Comparison of ENCODE assay signal across 18 cellular contexts in the genomic region with DNA sequence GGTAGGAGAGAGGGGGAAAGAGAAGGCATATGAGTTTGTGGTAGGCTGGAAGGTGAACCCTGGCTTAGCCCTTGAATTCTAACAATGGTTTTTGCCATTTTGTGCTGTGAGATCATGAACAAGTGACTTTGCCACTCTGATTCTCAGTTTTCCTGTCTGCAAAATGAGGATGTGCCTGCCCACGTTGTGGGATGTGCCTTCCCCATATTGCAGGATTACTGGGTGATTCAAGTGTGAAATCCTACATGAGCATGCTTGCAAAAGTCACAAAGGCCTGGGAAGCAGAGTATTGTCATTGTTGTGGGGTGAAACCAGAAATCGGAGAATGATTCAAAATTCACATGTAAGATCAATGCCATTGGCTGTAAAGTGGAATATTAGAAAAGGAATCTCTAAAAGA. TPM values are rescaled to one million over a fixed set of nuclear protein-coding genes. Genes with fewer than 3 reads are reported as not detected.
DNase-seq lines count a peak whose midpoint lies in the region; ATAC-seq and TF ChIP-seq lines count a peak whose summit lies in the region.
"Had no signal": no experiment of that assay in that cellular context is flagged by ENCODE, and none has a peak within 500 bp of the region (broad histone marks: within the 10 kb centered on the region; RNA-seq: fewer than 3 reads in every experiment).

No MANE protein-coding gene starts in this region.

- DNase-seq in left ventricle myocardium superior: no peak
- no peak for DNase-seq in Right ventricle myocardium superior
- DNase-seq in chondrocyte (ENCODE audit: low spot score): no peak
- DNase-seq in T-helper 2 cell: no peak
- DNase-seq in amniotic stem cell (lab: John Stamatoyannopoulos, UW): no peak
- DNase-seq in middle frontal gyrus (ENCODE audit: extremely low spot score, low spot score): no peak
- DNase-seq: CD4-positive, alpha-beta T cell; GF-D8; GM23248; NCI-H1048; NCI-H146; NCI-H2081 treated with DMSO at 0.1 percent for 48 hours; NCI-H2227 treated with DMSO at 0.1 percent for 48 hours; NCI-H526; NK-92 treated with Interleukin-12 subunit alpha and Interleukin-12 subunit beta, amount 100 ng/mL, for 24 hours had no signal

- H3K9me3 ChIP-seq in neutrophil: no peaks in the 10 kb centered on the region

- TF ChIP-seq CTCF in neutrophil (IDR thresholded peaks at IDR 0.05) (no peak), chondrocyte (IDR thresholded peaks at IDR 0.05) (no peak)

- H3K27me3 ChIP-seq in neutrophil: no peaks in the 10 kb centered on the region

- intact Hi-C loops in left ventricle myocardium superior (cut with micrococcal nuclease): no loop called here
- intact Hi-C loops in Right ventricle myocardium superior (cut with DNase I): no loop called here
- intact Hi-C loops in dendritic cell treated with granulocyte-macrophage colony-stimulating factor and Interleukin-4, amounts not matched to agents 40 ng/mL and 50 ng/mL, for 4 days (cut with micrococcal nuclease): loop anchor here (2.0 kb wide), 2 partner anchors 16 to 18 kb away; no protein-coding TSS in a partner anchor

- peak overlapping the region; percentile 25 to 54 for H3K4me3 ChIP-seq in neutrophil (ENCODE audit: low read depth in 1 of 2, low read length in 1 of 2)
- H3K4me3 ChIP-seq: GM23248 had no signal

- H3K36me3 ChIP-seq in neutrophil: no peaks in the 10 kb centered on the region

- peaks cover 81% of the 10 kb centered on the region for H3K4me1 Mint-ChIP-seq in dendritic cell treated with granulocyte-macrophage colony-stimulating factor and Interleukin-4, amounts not matched to agents 40 ng/mL and 50 ng/mL, for 4 days (ENCODE audit: low read depth)
- no peaks in the 10 kb centered on the region for H3K4me1 Mint-ChIP-seq in chondrocyte (ENCODE audit: low read depth)

- no peaks in the 10 kb centered on the region for H3K9me3 Mint-ChIP-seq in dendritic cell treated with granulocyte-macrophage colony-stimulating factor and Interleukin-4, amounts not matched to agents 40 ng/mL and 50 ng/mL, for 4 days
- no peaks in the 10 kb centered on the region for H3K9me3 Mint-ChIP-seq in chondrocyte (ENCODE audit: low read depth)
- H3K9me3 Mint-ChIP-seq: CD4-positive, alpha-beta T cell had no signal

- peak overlapping the region; percentile 99 for H3K27ac Mint-ChIP-seq in dendritic cell treated with granulocyte-macrophage colony-stimulating factor and Interleukin-4, amounts not matched to agents 40 ng/mL and 50 ng/mL, for 4 days
- H3K27ac Mint-ChIP-seq in chondrocyte (ENCODE audit: unreplicated experiment): no peak overlapping the region
- H3K27ac Mint-ChIP-seq: CD4-positive, alpha-beta T cell had no signal

- no peaks in the 10 kb centered on the region for H3K27me3 Mint-ChIP-seq in dendritic cell treated with granulocyte-macrophage colony-stimulating factor and Interleukin-4, amounts not matched to agents 40 ng/mL and 50 ng/mL, for 4 days
- H3K27me3 Mint-ChIP-seq in chondrocyte (ENCODE audit: low read depth): peaks cover 9% of the 10 kb centered on the region

- ATAC-seq in left ventricle myocardium superior (peak; percentile 33), Right ventricle myocardium superior (ENCODE audit: poor library complexity) (no peak)
- ATAC-seq: HCT116 had no signal

- peaks cover 39 to 65% of the 10 kb centered on the region in 2 experiments for H3K4me1 ChIP-seq in neutrophil (ENCODE audit: control insufficient read depth in 1 of 2, insufficient read depth in 1 of 2, low read depth in 1 of 2, low read length in 1 of 2)

- H3K27ac ChIP-seq in neutrophil: peak overlapping the region; percentile 94
- H3K27ac ChIP-seq: GM23248 had no signal

- H3K36me3 Mint-ChIP-seq in dendritic cell treated with granulocyte-macrophage colony-stimulating factor and Interleukin-4, amounts not matched to agents 40 ng/mL and 50 ng/mL, for 4 days (ENCODE audit: low read depth): no peaks in the 10 kb centered on the region
- H3K36me3 Mint-ChIP-seq in chondrocyte (ENCODE audit: low read depth): no peaks in the 10 kb centered on the region

- peak overlapping the region; percentile 75 for H3K4me3 Mint-ChIP-seq in dendritic cell treated with granulocyte-macrophage colony-stimulating factor and Interleukin-4, amounts not matched to agents 40 ng/mL and 50 ng/mL, for 4 days
- no peak overlapping the region for H3K4me3 Mint-ChIP-seq in chondrocyte (ENCODE audit: unreplicated experiment)
- H3K4me3 Mint-ChIP-seq: CD4-positive, alpha-beta T cell had no signal

RNA-seq across cellular contexts. Expression of a gene that starts 28.6 kb away (rescaled TPM):
- total RNA-seq in left ventricle myocardium superior: 0.47 TPM
- 0.19 TPM for total RNA-seq in Right ventricle myocardium superior
- 0.07 TPM in 1 of 3 replicates, not detected in the others for total RNA-seq in chondrocyte
- total RNA-seq: CD4-positive, alpha-beta T cell; GM23248 had no signal

RNA-seq across cellular contexts. Expression of a gene that starts 29.8 kb away (rescaled TPM):
- 12.2 TPM for total RNA-seq in left ventricle myocardium superior
- total RNA-seq in Right ventricle myocardium superior: 7.9 TPM
- total RNA-seq in chondrocyte: not detected in 3 replicates
- total RNA-seq: GM23248 had no signal
